ENCODE assay signal across 27 cellular contexts in genomic region chr2:104597942-104598341, GRCh38.
"Had no signal": no experiment of that assay in that cellular context is flagged by ENCODE, and none has a peak within 500 bp of the region (broad histone marks: within the 10 kb centered on the region; RNA-seq: fewer than 3 reads in every experiment).

No MANE protein-coding gene starts in this region.

- DNase-seq: hypothalamus; immature natural killer cell; kidney; left ventricle myocardium inferior; midbrain; mucosa of descending colon; naive thymus-derived CD4-positive, alpha-beta T cell; ovary; retina; right cardiac atrium; stimulated activated CD4-positive, alpha-beta T cell treated with anti-CD3 and anti-CD28 coated beads, Interleukin-12 subunit alpha, Interleukin-12 subunit beta, amount 100 ng/mL, for 4 hours; stimulated activated CD4-positive, alpha-beta T cell treated with anti-CD3 and anti-CD28 coated beads, Interleukin-15, amount 100 ng/mL, for 24 hours; stimulated activated CD4-positive, alpha-beta T cell treated with anti-CD3 and anti-CD28 coated beads, Interleukin-2, amount 100 ng/mL, for 24 hours; stimulated activated CD4-positive, alpha-beta T cell treated with anti-CD3 and anti-CD28 coated beads, Interleukin-4, amount 100 ng/mL, for 1 hour; stimulated activated naive B cell treated with anti-CD40 and anti-IgM and Interleukin-4, amounts not matched to agents 10 μg/mL and 1 μg/mL and 100 μg/mL, for 72 hours; stimulated activated naive CD8-positive, alpha-beta T cell treated with anti-CD3 and anti-CD28 coated beads, Interleukin-15, Interleukin-2, amounts not matched to agents 100 U/mL and 50 U/mL, for 24 hours; stomach; testis; thyroid gland; transverse colon; upper lobe of left lung had no signal

- H3K27me3 Mint-ChIP-seq: progenitor cell of endocrine pancreas had no signal

- H3K36me3 Mint-ChIP-seq: immature natural killer cell; naive thymus-derived CD4-positive, alpha-beta T cell; stimulated activated naive B cell treated with anti-CD40 and anti-IgM and Interleukin-4, amounts not matched to agents 10 μg/mL and 1 μg/mL and 100 μg/mL, for 72 hours had no signal

- H3K4me3 ChIP-seq: left ventricle myocardium inferior, lung, mucosa of descending colon, ovary, skin epidermis, stomach, testis, thyroid gland, transverse colon, upper lobe of left lung, vagina had no signal

- H3K36me3 ChIP-seq: left ventricle myocardium inferior, ovary, stomach, thyroid gland, transverse colon, upper lobe of left lung, vagina had no signal

- H3K4me1 Mint-ChIP-seq: immature natural killer cell; stimulated activated naive B cell treated with anti-CD40 and anti-IgM and Interleukin-4, amounts not matched to agents 10 μg/mL and 1 μg/mL and 100 μg/mL, for 72 hours had no signal

- H3K9me3 ChIP-seq: mucosa of descending colon, ovary, testis, thyroid gland, transverse colon, upper lobe of left lung, vagina had no signal

- ATAC-seq: mucosa of descending colon; naive thymus-derived CD4-positive, alpha-beta T cell; natural killer cell treated with Interleukin-12 subunit alpha and Interleukin-12 subunit beta and Interleukin-15 and Interleukin-18, amount 100 ng/mL, for 72 hours; right cardiac atrium; sciatic nerve; stimulated activated naive B cell treated with anti-CD40 and anti-IgM and Interleukin-4, amounts not matched to agents 10 μg/mL and 1 μg/mL and 100 μg/mL, for 72 hours; stimulated activated naive CD8-positive, alpha-beta T cell treated with anti-CD3 and anti-CD28 coated beads, Interleukin-15, Interleukin-2, amounts not matched to agents 100 U/mL and 50 U/mL, for 24 hours had no signal

- H3K27me3 ChIP-seq: ovary, stomach, testis, thyroid gland, transverse colon, upper lobe of left lung, vagina had no signal

- H3K4me1 ChIP-seq: left ventricle myocardium inferior, stomach, testis, thyroid gland, transverse colon, upper lobe of left lung, vagina had no signal

- H3K27ac Mint-ChIP-seq: immature natural killer cell; naive thymus-derived CD4-positive, alpha-beta T cell; natural killer cell treated with Interleukin-12 subunit alpha and Interleukin-12 subunit beta and Interleukin-15 and Interleukin-18, amount 100 ng/mL, for 72 hours; progenitor cell of endocrine pancreas; stimulated activated naive B cell treated with anti-CD40 and anti-IgM and Interleukin-4, amounts not matched to agents 10 μg/mL and 1 μg/mL and 100 μg/mL, for 72 hours had no signal

- H3K27ac ChIP-seq: left ventricle myocardium inferior, ovary, skin epidermis, stomach, testis, thyroid gland, transverse colon, upper lobe of left lung, vagina had no signal

- H3K4me3 Mint-ChIP-seq: immature natural killer cell; naive thymus-derived CD4-positive, alpha-beta T cell; natural killer cell treated with Interleukin-12 subunit alpha and Interleukin-12 subunit beta and Interleukin-15 and Interleukin-18, amount 100 ng/mL, for 72 hours; stimulated activated naive B cell treated with anti-CD40 and anti-IgM and Interleukin-4, amounts not matched to agents 10 μg/mL and 1 μg/mL and 100 μg/mL, for 72 hours had no signal
